ENCODE assay signal across 22 cellular contexts in genomic region chr7:143321242-143321641, GRCh38. TPM values are rescaled to one million over a fixed set of nuclear protein-coding genes. Genes with fewer than 3 reads are reported as not detected.
A peak's percentile ranks its signal among the peaks of the same experiment; 100 is the strongest.
DNase-seq lines count a peak whose midpoint lies in the region; ATAC-seq and TF ChIP-seq lines count a peak whose summit lies in the region.
"Had no signal": no experiment of that assay in that cellular context is flagged by ENCODE, and none has a peak within 500 bp of the region (broad histone marks: within the 10 kb centered on the region; RNA-seq: fewer than 3 reads in every experiment).

No MANE protein-coding gene starts in this region.

- H3K4me1 ChIP-seq in GM23338 (ENCODE audit: insufficient read depth) (peaks cover 24% of the 10 kb centered on the region), neuronal stem cell (ENCODE audit: control insufficient read depth in 2 of 2, insufficient read depth in 1 of 2, low read depth in 1 of 2, low read length in 2 of 2) (peaks cover 11 to 12% of the 10 kb centered on the region in 2 donors)
- H3K4me1 ChIP-seq: SJCRH30 had no signal

- peak overlapping the region; percentile 21 for H3K18ac ChIP-seq in neuronal stem cell (ENCODE audit: low read length)

- H3K79me2 ChIP-seq in GM23338 (replicated peaks; ENCODE audit: insufficient read depth) = no peaks in the 10 kb centered on the region

- H2BK5ac ChIP-seq in neuronal stem cell (ENCODE audit: low read length) = no peak overlapping the region

- H3K27me3 ChIP-seq in GM23338 (ENCODE audit: insufficient read depth) (no peaks in the 10 kb centered on the region), neuronal stem cell (ENCODE audit: control insufficient read depth in 3 of 3, insufficient read depth in 3 of 3, low read depth in 1 of 3, low read length in 3 of 3) (no peaks in the 10 kb centered on the region)

- H2BK12ac ChIP-seq in neuronal stem cell (ENCODE audit: low read length) = no peak overlapping the region

- no peaks in the 10 kb centered on the region; the same call in 2 of the 3 replicates for H3K9me3 Mint-ChIP-seq in GM23338
- H3K9me3 Mint-ChIP-seq in dendritic cell treated with granulocyte-macrophage colony-stimulating factor and Interleukin-4, amounts not matched to agents 40 ng/mL and 50 ng/mL, for 4 days = no peaks in the 10 kb centered on the region
- no peaks in the 10 kb centered on the region for H3K9me3 Mint-ChIP-seq in activated T-cell treated with anti-CD3 and anti-CD28 coated beads, Interleukin-2, amount 50 U/mL, for 4 hours
- H3K9me3 Mint-ChIP-seq: CD4-positive, alpha-beta T cell; H9 had no signal

- H3K36me3 ChIP-seq in GM23338 (ENCODE audit: insufficient read depth) (no peaks in the 10 kb centered on the region), neuronal stem cell (replicated peaks in 1 of 2; ENCODE audit: control insufficient read depth in 2 of 2, insufficient read depth in 2 of 2, low read length in 2 of 2) (no peaks in the 10 kb centered on the region)
- H3K36me3 ChIP-seq: SJCRH30 had no signal

- no peak overlapping the region for H3K14ac ChIP-seq in neuronal stem cell (ENCODE audit: low read length)

- no CpG with 5 or more reads among the region's 10 CpGs for WGBS in neuronal stem cell (ENCODE audit: extremely low coverage in 2 of 2, insufficient read length in 2 of 2, insufficient replicate concordance in 1 of 2), 2 donors

- ATAC-seq in GM23338 (peak; percentile 16; the same call in 2 of the 3 replicates), GM18519 (IDR thresholded peaks at IDR 0.05; ENCODE audit: low FRiP score, unreplicated experiment) (no peak)
- no peak for ATAC-seq in activated T-cell treated with anti-CD3 and anti-CD28 coated beads, Interleukin-2, amount 50 U/mL, for 4 hours

- H2BK120ac ChIP-seq in neuronal stem cell (ENCODE audit: low read depth, low read length) = no peak overlapping the region

- no peak overlapping the region for H2BK15ac ChIP-seq in neuronal stem cell (ENCODE audit: low read length)

- H3K79me1 ChIP-seq in neuronal stem cell (ENCODE audit: low read depth, low read length) = no peaks in the 10 kb centered on the region

- H4K20me1 ChIP-seq in GM23338 (replicated peaks; ENCODE audit: insufficient read depth) = no peaks in the 10 kb centered on the region

- TF ChIP-seq CTCF in GM23338 (conservative IDR thresholded peaks at IDR 0.05; ENCODE audit: low read depth in 2 of 2) (peak in 1 of 2 experiments; percentile 47; a peak in 2 of 4 replicates), NB4 (IDR thresholded peaks at IDR 0.05; ENCODE audit: low read depth, low read length) (no peak)

- no peak for TF ChIP-seq POLR2A in NB4 (IDR thresholded peaks at IDR 0.05; ENCODE audit: extremely low read depth, insufficient read length)

- no peak overlapping the region for H2AK5ac ChIP-seq in neuronal stem cell (ENCODE audit: low read depth, low read length)

- peaks cover 30% of the 10 kb centered on the region for H3K4me1 Mint-ChIP-seq in GM23338
- H3K4me1 Mint-ChIP-seq in dendritic cell treated with granulocyte-macrophage colony-stimulating factor and Interleukin-4, amounts not matched to agents 40 ng/mL and 50 ng/mL, for 4 days (ENCODE audit: low read depth) = peaks cover 88% of the 10 kb centered on the region
- peaks cover 11% of the 10 kb centered on the region for H3K4me1 Mint-ChIP-seq in activated T-cell treated with anti-CD3 and anti-CD28 coated beads, Interleukin-2, amount 50 U/mL, for 4 hours (ENCODE audit: low read depth)

- no peak overlapping the region for H3K4ac ChIP-seq in neuronal stem cell (ENCODE audit: low read length)

- H3K9me2 ChIP-seq in GM23338 (ENCODE audit: insufficient read depth) = no peaks in the 10 kb centered on the region

- H3F3A ChIP-seq in GM23338 (replicated peaks; ENCODE audit: low read depth) = no peaks in the 10 kb centered on the region

- DNase-seq in GM23338 (ENCODE audit: low spot score) = no peak
- DNase-seq in NB4 (ENCODE audit: low read depth) = peak; percentile 35
- no peak for DNase-seq in neuronal stem cell (ENCODE audit: low spot score)
- DNase-seq in activated T-cell treated with anti-CD3 and anti-CD28 coated beads, Interleukin-2, amount 50 U/mL, for 4 hours = no peak
- DNase-seq in activated T-cell treated with anti-CD3 and anti-CD28 coated beads for 4 hours = no peak
- DNase-seq: CD4-positive, alpha-beta T cell; COR-L47; DMS79; H9; NCI-H1048; NCI-H1417 treated with DMSO at 0.1 percent for 48 hours; NCI-H187 treated with DMSO at 0.1 percent for 48 hours; NCI-H2107; NCI-H2227 treated with DMSO at 0.1 percent for 48 hours; NCI-H510A treated with DMSO at 0.1 percent for 48 hours; NCI-H748 treated with DMSO at 0.1 percent for 48 hours; NK-92 treated with Interleukin-12 subunit alpha and Interleukin-12 subunit beta, amount 100 ng/mL, for 24 hours had no signal

- H2AFZ ChIP-seq in GM23338 = no peak overlapping the region
- H2AFZ ChIP-seq in neuronal stem cell (ENCODE audit: low read length) = no peak overlapping the region

- no peak overlapping the region for H3K9ac ChIP-seq in neuronal stem cell (ENCODE audit: low read depth, low read length, poor library complexity)

- H3K4me3 ChIP-seq in GM23338 (no peak overlapping the region), NB4 (ENCODE audit: low read depth, low read length) (no peak overlapping the region), neuronal stem cell (ENCODE audit: low read length in 2 of 2) (no peak overlapping the region)
- H3K4me3 ChIP-seq: SJCRH30 had no signal

- H3K4me3 Mint-ChIP-seq in GM23338 = no peak overlapping the region
- no peak overlapping the region for H3K4me3 Mint-ChIP-seq in dendritic cell treated with granulocyte-macrophage colony-stimulating factor and Interleukin-4, amounts not matched to agents 40 ng/mL and 50 ng/mL, for 4 days
- H3K4me3 Mint-ChIP-seq in activated T-cell treated with anti-CD3 and anti-CD28 coated beads, Interleukin-2, amount 50 U/mL, for 4 hours = no peak overlapping the region
- H3K4me3 Mint-ChIP-seq: CD4-positive, alpha-beta T cell; H9 had no signal

- no peak overlapping the region for H3K27ac Mint-ChIP-seq in GM23338
- peak overlapping the region; percentile 66 for H3K27ac Mint-ChIP-seq in dendritic cell treated with granulocyte-macrophage colony-stimulating factor and Interleukin-4, amounts not matched to agents 40 ng/mL and 50 ng/mL, for 4 days
- H3K27ac Mint-ChIP-seq: CD4-positive, alpha-beta T cell had no signal

- no peaks in the 10 kb centered on the region for H3K9me3 ChIP-seq in neuronal stem cell (replicated peaks in 1 of 2; ENCODE audit: control insufficient read depth in 2 of 2, insufficient read depth in 1 of 2, low read depth in 1 of 2, low read length in 2 of 2)
- H3K9me3 ChIP-seq: SJCRH30 had no signal

- H3K36me3 Mint-ChIP-seq in GM23338 (ENCODE audit: low read depth) = no peaks in the 10 kb centered on the region; the same call in 2 of the 3 replicates
- no peaks in the 10 kb centered on the region for H3K36me3 Mint-ChIP-seq in dendritic cell treated with granulocyte-macrophage colony-stimulating factor and Interleukin-4, amounts not matched to agents 40 ng/mL and 50 ng/mL, for 4 days (ENCODE audit: low read depth)
- no peaks in the 10 kb centered on the region for H3K36me3 Mint-ChIP-seq in activated T-cell treated with anti-CD3 and anti-CD28 coated beads, Interleukin-2, amount 50 U/mL, for 4 hours (ENCODE audit: insufficient read depth)

- intact Hi-C loops in dendritic cell treated with granulocyte-macrophage colony-stimulating factor and Interleukin-4, amounts not matched to agents 40 ng/mL and 50 ng/mL, for 4 days (cut with micrococcal nuclease) = loop anchor here (5.0 kb wide), 1 partner anchor 96 kb away; no protein-coding TSS in a partner anchor

- no peak overlapping the region for H3K23ac ChIP-seq in neuronal stem cell (ENCODE audit: low read depth, low read length, poor library complexity)

- H4K91ac ChIP-seq in neuronal stem cell (ENCODE audit: low read depth, low read length, poor library complexity) = no peak overlapping the region

- H3K4me2 ChIP-seq in GM23338 (no peak overlapping the region), neuronal stem cell (ENCODE audit: insufficient read depth, low read length, poor library complexity, severe bottlenecking) (no peak overlapping the region)

- H4K8ac ChIP-seq in neuronal stem cell (ENCODE audit: low read depth, low read length) = no peak overlapping the region

- H3K27me3 Mint-ChIP-seq in GM23338 (ENCODE audit: insufficient read depth, low read depth, poor library complexity) = peaks cover 12% of the 10 kb centered on the region
- no peaks in the 10 kb centered on the region for H3K27me3 Mint-ChIP-seq in dendritic cell treated with granulocyte-macrophage colony-stimulating factor and Interleukin-4, amounts not matched to agents 40 ng/mL and 50 ng/mL, for 4 days
- H3K27me3 Mint-ChIP-seq in activated T-cell treated with anti-CD3 and anti-CD28 coated beads, Interleukin-2, amount 50 U/mL, for 4 hours (ENCODE audit: low read depth) = no peaks in the 10 kb centered on the region
- H3K27me3 Mint-ChIP-seq: CD4-positive, alpha-beta T cell had no signal

- H3K27ac ChIP-seq in GM23338 (ENCODE audit: low read depth) (no peak overlapping the region), neuronal stem cell (replicated peaks; ENCODE audit: low read length) (no peak overlapping the region)
- H3K27ac ChIP-seq: SJCRH30 had no signal

RNA-seq across cellular contexts. Expression of gene CLCN1, which starts 5.3 kb away (rescaled TPM):
- 0.23 and 0.38 TPM in 2 replicates for total RNA-seq in GM23338 (2014; rRNA removed; shearing (Covaris generic))
- polyA plus RNA-seq in GM23338 (2016; fragmentation: Nextera tagmentation; extraction: Ambion mirVana) = 0.43 and 0.48 TPM in 2 replicates
- 0.03 TPM for polyA plus RNA-seq in neuronal stem cell (2013, experiment 1 of 2)
- polyA plus RNA-seq in neuronal stem cell (2013, experiment 2 of 2) = 0.04 TPM
- total RNA-seq in activated T-cell treated with anti-CD3 and anti-CD28 coated beads, Interleukin-2, amount 50 U/mL, for 4 hours = not detected
- total RNA-seq: CD4-positive, alpha-beta T cell; MCF 10A; SJCRH30 had no signal
- polyA plus RNA-seq: BJ had no signal

RNA-seq across cellular contexts. Expression of gene CASP2, which starts 33.1 kb away (rescaled TPM):
- total RNA-seq in GM23338 (2014; rRNA removed; shearing (Covaris generic)) = 15.7 and 21.8 TPM in 2 replicates
- polyA plus RNA-seq in GM23338 (2016; fragmentation: Nextera tagmentation; extraction: Ambion mirVana) = 13.7 and 17.7 TPM in 2 replicates
- polyA plus RNA-seq in neuronal stem cell (2013, experiment 1 of 2) = 20.7 TPM
- polyA plus RNA-seq in neuronal stem cell (2013, experiment 2 of 2) = 21.7 TPM
- 10 to 100 TPM; 82.2 to 90.5 (median 88.6) TPM for total RNA-seq in activated T-cell treated with anti-CD3 and anti-CD28 coated beads, Interleukin-2, amount 50 U/mL, for 4 hours

RNA-seq across cellular contexts. Expression of gene TMEM139, which starts 36.5 kb away (rescaled TPM):
- total RNA-seq in GM23338 (2014; rRNA removed; shearing (Covaris generic)) = 2.3 and 3.6 TPM in 2 replicates
- polyA plus RNA-seq in GM23338 (2016; fragmentation: Nextera tagmentation; extraction: Ambion mirVana) = 1.7 and 3.3 TPM in 2 replicates
- 4.3 TPM for polyA plus RNA-seq in neuronal stem cell (2013, experiment 1 of 2)
- polyA plus RNA-seq in neuronal stem cell (2013, experiment 2 of 2) = 4.0 TPM
- under 1 TPM in 2 of 3 donors, not detected in 1; 0.19 to 0.32 TPM for total RNA-seq in activated T-cell treated with anti-CD3 and anti-CD28 coated beads, Interleukin-2, amount 50 U/mL, for 4 hours

RNA-seq across cellular contexts. Expression of gene FAM131B, which starts 41.3 kb away (rescaled TPM):
- 28.8 and 30.2 TPM in 2 replicates for total RNA-seq in GM23338 (2014; rRNA removed; shearing (Covaris generic))
- polyA plus RNA-seq in GM23338 (2016; fragmentation: Nextera tagmentation; extraction: Ambion mirVana) = 4.7 and 5.4 TPM in 2 replicates
- 27.3 TPM for polyA plus RNA-seq in neuronal stem cell (2013, experiment 1 of 2)
- polyA plus RNA-seq in neuronal stem cell (2013, experiment 2 of 2) = 26.2 TPM
- under 1 TPM; 0.28 to 0.50 (median 0.43) TPM for total RNA-seq in activated T-cell treated with anti-CD3 and anti-CD28 coated beads, Interleukin-2, amount 50 U/mL, for 4 hours

RNA-seq across cellular contexts. Expression of gene GSTK1, which starts 58.0 kb away (rescaled TPM):
- 26.4 and 27.3 TPM in 2 replicates for total RNA-seq in GM23338 (2014; rRNA removed; shearing (Covaris generic))
- 26.3 and 27.5 TPM in 2 replicates for polyA plus RNA-seq in GM23338 (2016; fragmentation: Nextera tagmentation; extraction: Ambion mirVana)
- 46.1 TPM for polyA plus RNA-seq in neuronal stem cell (2013, experiment 1 of 2)
- polyA plus RNA-seq in neuronal stem cell (2013, experiment 2 of 2) = 47.0 TPM
- 10 to 100 TPM; 90.4 to 97.2 (median 96.5) TPM for total RNA-seq in activated T-cell treated with anti-CD3 and anti-CD28 coated beads, Interleukin-2, amount 50 U/mL, for 4 hours
